In genomic region chr16:84511180-84511800, GRCh38 we compare ENCODE assay signal across 8 cellular contexts. TPM values are rescaled to one million over a fixed set of nuclear protein-coding genes. Genes with fewer than 3 reads are reported as not detected.
DNase-seq lines count a peak whose midpoint lies in the region; ATAC-seq and TF ChIP-seq lines count a peak whose summit lies in the region.

No MANE protein-coding gene starts in this region.

- no peaks in the 10 kb centered on the region for H3K36me3 ChIP-seq in GM06990 (ENCODE audit: control insufficient read depth, insufficient read depth, low read length)
- H3K36me3 ChIP-seq in upper lobe of left lung, result no peaks in the 10 kb centered on the region

- DNase-seq in GM06990 (ENCODE audit: extremely low read depth, insufficient read length), result peak; percentile 83
- DNase-seq in NCI-H128 (lab: John Stamatoyannopoulos, UW; ENCODE audit: unreplicated experiment), result peak; percentile 22
- peak; percentile 68 to 75 for DNase-seq in SW 1271 (lab: John Stamatoyannopoulos, UW)
- peak; percentile 81 to 87 for DNase-seq in activated naive CD4-positive, alpha-beta T cell treated with anti-CD3 and anti-CD28 coated beads, Interleukin-2, amount 50 U/mL, for 72 hours (ENCODE audit: low spot score in 2 of 2)
- DNase-seq in Right ventricle myocardium inferior (ENCODE audit: missing footprints), result peak; percentile 91
- peak; percentile 82 for DNase-seq in pons (ENCODE audit: low spot score)
- peak; percentile 84 to 85 for DNase-seq in upper lobe of left lung

- H3K27me3 ChIP-seq in GM06990 (replicated peaks; ENCODE audit: control insufficient read depth, insufficient read depth, low read length) (no peaks in the 10 kb centered on the region), upper lobe of left lung (no peaks in the 10 kb centered on the region)

- no peak for TF ChIP-seq EP300 in upper lobe of left lung (IDR thresholded peaks at IDR 0.05)

- H3K4me3 ChIP-seq in GM06990 (replicated peaks; ENCODE audit: low read depth, low read length) (no peak overlapping the region), upper lobe of left lung (no peak overlapping the region)

- H3K27ac ChIP-seq in upper lobe of left lung, result no peak overlapping the region

- peaks cover 0 to 12% of the 10 kb centered on the region in 2 donors for H3K36me3 Mint-ChIP-seq in activated naive CD4-positive, alpha-beta T cell treated with anti-CD3 and anti-CD28 coated beads, Interleukin-2, amount 50 U/mL, for 72 hours

- TF ChIP-seq POLR2A in upper lobe of left lung (IDR thresholded peaks at IDR 0.05), result no peak

- H3K4me1 ChIP-seq in upper lobe of left lung, result peaks cover 5 to 24% (median 10%) of the 10 kb centered on the region in 4 donors

- ATAC-seq in activated naive CD4-positive, alpha-beta T cell treated with anti-CD3 and anti-CD28 coated beads, Interleukin-2, amount 50 U/mL, for 72 hours, result peak; percentile 29 to 34
- ATAC-seq in Right ventricle myocardium inferior (peak; percentile 69), upper lobe of left lung (ENCODE audit: low FRiP score in 2 of 2) (peak; percentile 85 to 91), HG02885 (IDR thresholded peaks at IDR 0.05; ENCODE audit: poor library complexity, unreplicated experiment) (no peak)

- intact Hi-C loops in Right ventricle myocardium inferior (cut with DNase I), result no loop called here

- no peaks in the 10 kb centered on the region for H3K9me3 Mint-ChIP-seq in activated naive CD4-positive, alpha-beta T cell treated with anti-CD3 and anti-CD28 coated beads, Interleukin-2, amount 50 U/mL, for 72 hours

- 11 to 19% methylated on average over 12 to 21 of the region's 21 CpGs for WGBS in upper lobe of left lung, 2 donors

- no peaks in the 10 kb centered on the region for H3K9me3 ChIP-seq in upper lobe of left lung

- H3K27ac Mint-ChIP-seq in activated naive CD4-positive, alpha-beta T cell treated with anti-CD3 and anti-CD28 coated beads, Interleukin-2, amount 50 U/mL, for 72 hours, result peak overlapping the region in 1 of 2 donors; percentile 31

- TF ChIP-seq CTCF in GM06990 (IDR thresholded peaks at IDR 0.05; ENCODE audit: insufficient read depth, low read length, poor library complexity, severe bottlenecking), result peak; percentile 87
- peak; percentile 93 to 97 (median 94) for TF ChIP-seq CTCF in upper lobe of left lung (IDR thresholded peaks at IDR 0.05)

RNA-seq across cellular contexts. Expression of gene MEAK7, which starts 6.8 kb away (rescaled TPM):
- total RNA-seq in activated naive CD4-positive, alpha-beta T cell treated with anti-CD3 and anti-CD28 coated beads, Interleukin-2, amount 50 U/mL, for 72 hours, result 10 to 100 TPM; 11.2 to 19.0 TPM
- total RNA-seq in Right ventricle myocardium inferior, result 7.4 TPM
- 10 to 100 TPM in 5 of 6 donors, 1 to 10 TPM in 1; 8.5 to 32.8 (median 12.2) TPM for total RNA-seq in upper lobe of left lung

Comparison
In these comparisons a context has a peak if more than half of its experiments do, and no peak if none do; other contexts are left out.
1. DNase-seq: peak in every context shown above with its lines; median percentile 91 in Right ventricle myocardium inferior; 84 in upper lobe of left lung; 84 in activated naive CD4-positive, alpha-beta T cell treated with anti-CD3 and anti-CD28 coated beads, Interleukin-2, amount 50 U/mL, for 72 hours; 83 in GM06990; 82 in pons; 72 in SW 1271; 22 in NCI-H128.